In the genomic region with DNA sequence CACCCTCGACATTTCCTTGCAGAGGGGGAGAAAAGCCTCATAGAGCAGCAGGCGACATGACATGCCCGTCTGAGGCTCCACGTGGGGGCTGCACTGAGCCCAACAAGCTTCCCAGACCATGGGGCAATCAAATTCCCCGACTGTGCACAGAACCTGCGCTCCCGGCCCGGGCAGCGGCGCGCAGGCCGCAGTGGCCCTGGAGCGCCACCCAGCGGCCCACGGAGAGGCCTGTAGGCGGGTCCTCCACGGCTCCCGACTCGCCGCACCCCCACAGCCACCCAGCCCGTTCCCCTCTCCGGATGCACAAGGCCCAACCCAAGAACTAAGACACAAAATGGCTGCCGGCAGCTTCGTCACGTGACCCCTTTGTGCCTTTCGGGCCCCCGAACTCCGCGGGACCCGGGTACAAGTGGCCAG, we compare ENCODE assay signal across 8 cellular contexts. TPM values are rescaled to one million over a fixed set of nuclear protein-coding genes. Genes with fewer than 3 reads are reported as not detected.
A peak's percentile ranks its signal among the peaks of the same experiment; 100 is the strongest.
DNase-seq lines count a peak whose midpoint lies in the region; ATAC-seq and TF ChIP-seq lines count a peak whose summit lies in the region.

No MANE protein-coding gene starts in this region.

- TF ChIP-seq POLR2A in HCT116 (IDR thresholded peaks at IDR 0.05; ENCODE audit: borderline replicate concordance, extremely low read depth, insufficient read depth, insufficient read length) (no peak), suprapubic skin (IDR thresholded peaks at IDR 0.05) (no peak)

- no TSS peak for BruUV-seq in HCT116 (replicated peaks; lab: Mats Ljungman, UMichigan)

- intact Hi-C loops in HCT116 (cut with micrococcal nuclease) = loop anchor here (1.0 to 5.0 kb wide), 2 partner anchors 90 to 661 kb away; no protein-coding TSS in a partner anchor

- TF ChIP-seq RAD21 in HCT116 (IDR thresholded peaks at IDR 0.05; ENCODE audit: low read depth) = peak; percentile 86

- ATAC-seq in HCT116 = peak; percentile 92

- RAD21 ChIA-PET in HCT116 (lab: Charles Lee; ENCODE audit: low non-redundant PET in 1 of 2, low total read pairs in 2 of 2, uncharacterized antibody in 2 of 2, unreplicated experiment in 2 of 2) = interaction anchor here (1.0 to 1.2 kb wide), 2 partner anchors 90 to 136 kb away, joined by 3 to 4 read pairs; no protein-coding TSS in a partner anchor

- H3K36me3 ChIP-seq in HCT116 (ENCODE audit: control insufficient read depth in 1 of 2, insufficient read depth in 2 of 2, low read length in 2 of 2) (no peaks in the 10 kb centered on the region), MM.1S (replicated peaks; ENCODE audit: insufficient read depth, low read length) (peaks cover 5% of the 10 kb centered on the region; the same call in 1 of the 2 replicates), suprapubic skin (no peaks in the 10 kb centered on the region)

- TF ChIP-seq EP300 in suprapubic skin (IDR thresholded peaks at IDR 0.05) = no peak

- CTCF ChIA-PET in HCT116 (lab: Charles Lee) = interaction anchor here (0.8 to 1.7 kb wide), 7 partner anchors 9 to 135 kb away, joined by 3 to 8 read pairs (median 4); no protein-coding TSS in a partner anchor

- no peaks in the 10 kb centered on the region for H3K9me3 ChIP-seq in HCT116 (ENCODE audit: control insufficient read depth in 1 of 2, insufficient read depth in 1 of 2, low read depth in 1 of 2, low read length in 2 of 2)
- no peaks in the 10 kb centered on the region for H3K9me3 ChIP-seq in MM.1S (replicated peaks; ENCODE audit: insufficient read depth, low read length)
- H3K9me3 ChIP-seq in suprapubic skin = no peaks in the 10 kb centered on the region

- H3K4me3 ChIP-seq in HCT116 (replicated peaks in 1 of 2; ENCODE audit: low read depth in 1 of 2, low read length in 2 of 2) = peak overlapping the region; percentile 90 to 93
- peak overlapping the region; percentile 99 for H3K4me3 ChIP-seq in MM.1S (ENCODE audit: low read length)
- H3K4me3 ChIP-seq in suprapubic skin = peak overlapping the region; percentile 89

- H2AFZ ChIP-seq in HCT116 (ENCODE audit: low read depth, low read length, poor library complexity, severe bottlenecking) (peak overlapping the region; percentile 58), MM.1S (ENCODE audit: low read length) (peak overlapping the region; percentile 93)

- no peaks in the 10 kb centered on the region for H3K27me3 ChIP-seq in HCT116 (ENCODE audit: insufficient read depth, low read length)
- no peaks in the 10 kb centered on the region for H3K27me3 ChIP-seq in MM.1S (replicated peaks; ENCODE audit: insufficient read depth, low read length)
- no peaks in the 10 kb centered on the region for H3K27me3 ChIP-seq in suprapubic skin

- 1% methylated on average over 16 of the region's 30 CpGs for WGBS in suprapubic skin

- POLR2A ChIA-PET in HCT116 (lab: Charles Lee) = interaction anchor here (0.9 to 1.4 kb wide), 5 partner anchors 10 to 156 kb away, joined by 3 to 7 read pairs (median 3); no protein-coding TSS in a partner anchor

- H3K9me2 ChIP-seq in HCT116 (ENCODE audit: insufficient read depth) (no peaks in the 10 kb centered on the region), MM.1S (replicated peaks; ENCODE audit: insufficient read depth, low read length) (no peaks in the 10 kb centered on the region)

- H3K4me1 ChIP-seq in HCT116 (ENCODE audit: control insufficient read depth in 1 of 2, insufficient read depth in 2 of 2, low read length in 2 of 2) (peaks cover 4 to 13% of the 10 kb centered on the region in 2 experiments; a peak in 3 of 4 replicates), MM.1S (ENCODE audit: low read length) (peaks cover 7% of the 10 kb centered on the region), suprapubic skin (peaks cover 70% of the 10 kb centered on the region)

- H3K9ac ChIP-seq in HCT116 (ENCODE audit: low read length) = peak overlapping the region; percentile 99
- peak overlapping the region; percentile 100 for H3K9ac ChIP-seq in MM.1S (ENCODE audit: low read length)

- no peaks in the 10 kb centered on the region for H4K20me1 ChIP-seq in HCT116 (ENCODE audit: insufficient read depth)
- H4K20me1 ChIP-seq in MM.1S (ENCODE audit: insufficient read depth, low read length) = peaks cover 19% of the 10 kb centered on the region

- H3K4me2 ChIP-seq in HCT116 (ENCODE audit: low read length) (peak overlapping the region; percentile 79), MM.1S (ENCODE audit: low read depth, low read length) (peak overlapping the region; percentile 81)

- DNase-seq in GM04503 (ENCODE audit: low read depth) = peak; percentile 72
- peak; percentile 90 for DNase-seq in HCT116 (ENCODE audit: low read depth, low spot score)
- DNase-seq in MM.1S = peak; percentile 94
- DNase-seq in SIG-M5 (lab: John Stamatoyannopoulos, UW) = peak; percentile 15
- peak; percentile 96 for DNase-seq in activated naive CD4-positive, alpha-beta T cell treated with anti-CD3 and anti-CD28 coated beads, Interleukin-2, amount 50 U/mL, for 16 hours
- DNase-seq in globus pallidus (ENCODE audit: low spot score) = peak; percentile 97
- DNase-seq in nucleus accumbens (lab: John Stamatoyannopoulos, UW) = peak in 54 of 56 donors; percentile 69 to 96 (median 92)
- peak; percentile 97 to 98 for DNase-seq in suprapubic skin (ENCODE audit: low spot score in 2 of 2)

- TF ChIP-seq CTCF in HCT116 (IDR thresholded peaks at IDR 0.05 in 2 of 3, conservative IDR thresholded peaks at IDR 0.05 in 1 of 3; ENCODE audit: borderline replicate concordance in 1 of 3, insufficient read depth in 1 of 3, low read depth in 2 of 3, low read length in 2 of 3) (peak; percentile 92 to 98 (median 92)), MM.1S (IDR thresholded peaks at IDR 0.05; ENCODE audit: low read length) (peak; percentile 93), suprapubic skin (IDR thresholded peaks at IDR 0.05) (peak; percentile 93 to 100)

- H3K27ac ChIP-seq in HCT116 (ENCODE audit: low read depth, low read length) (peak overlapping the region; percentile 100), MM.1S (ENCODE audit: low read length) (peak overlapping the region; percentile 100), suprapubic skin (peak overlapping the region; percentile 100)

- peaks cover 49% of the 10 kb centered on the region for H3K79me2 ChIP-seq in HCT116 (ENCODE audit: insufficient read depth, low read length)
- peaks cover 78% of the 10 kb centered on the region for H3K79me2 ChIP-seq in MM.1S (ENCODE audit: low read length)

- H3F3A ChIP-seq in MM.1S (ENCODE audit: insufficient read depth, low read length) = peaks cover 7% of the 10 kb centered on the region; the same call in 1 of the 2 replicates

TF ChIP-seq in HCT116, 20 proteins besides CTCF, POLR2A, EP300 and RAD21 (continues in another document):
- TF ChIP-seq EZH2phosphoT487 (IDR thresholded peaks at IDR 0.05; ENCODE audit: borderline replicate concordance) (no peak), ELF1 (IDR thresholded peaks at IDR 0.05; ENCODE audit: borderline replicate concordance, low read depth) (no peak), FOSL1 (IDR thresholded peaks at IDR 0.05; ENCODE audit: low read depth) (no peak), YY1 (IDR thresholded peaks at IDR 0.05; ENCODE audit: extremely low read depth, insufficient replicate concordance, low read depth, low read length) (peak; percentile 97), POLR2AphosphoS5 (IDR thresholded peaks at IDR 0.05; ENCODE audit: low read depth, low read length) (peak; percentile 61), ZFX (IDR thresholded peaks at IDR 0.05) (peak; percentile 68), ATF3 (IDR thresholded peaks at IDR 0.05) (no peak), ZNF274 (IDR thresholded peaks at IDR 0.05; ENCODE audit: low read depth, low read length) (no peak), SP1 (IDR thresholded peaks at IDR 0.05; ENCODE audit: low read depth) (no peak), CEBPB (IDR thresholded peaks at IDR 0.05; ENCODE audit: low read depth) (no peak), SRF (IDR thresholded peaks at IDR 0.05; ENCODE audit: low read depth) (no peak)
- TF ChIP-seq, protein P1, sequence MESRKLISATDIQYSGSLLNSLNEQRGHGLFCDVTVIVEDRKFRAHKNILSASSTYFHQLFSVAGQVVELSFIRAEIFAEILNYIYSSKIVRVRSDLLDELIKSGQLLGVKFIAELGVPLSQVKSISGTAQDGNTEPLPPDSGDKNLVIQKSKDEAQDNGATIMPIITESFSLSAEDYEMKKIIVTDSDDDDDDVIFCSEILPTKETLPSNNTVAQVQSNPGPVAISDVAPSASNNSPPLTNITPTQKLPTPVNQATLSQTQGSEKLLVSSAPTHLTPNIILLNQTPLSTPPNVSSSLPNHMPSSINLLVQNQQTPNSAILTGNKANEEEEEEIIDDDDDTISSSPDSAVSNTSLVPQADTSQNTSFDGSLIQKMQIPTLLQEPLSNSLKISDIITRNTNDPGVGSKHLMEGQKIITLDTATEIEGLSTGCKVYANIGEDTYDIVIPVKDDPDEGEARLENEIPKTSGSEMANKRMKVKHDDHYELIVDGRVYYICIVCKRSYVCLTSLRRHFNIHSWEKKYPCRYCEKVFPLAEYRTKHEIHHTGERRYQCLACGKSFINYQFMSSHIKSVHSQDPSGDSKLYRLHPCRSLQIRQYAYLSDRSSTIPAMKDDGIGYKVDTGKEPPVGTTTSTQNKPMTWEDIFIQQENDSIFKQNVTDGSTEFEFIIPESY (IDR thresholded peaks at IDR 0.05; ENCODE audit: extremely low read depth, insufficient replicate concordance, low read length) = no peak

RNA-seq across cellular contexts. Expression of gene EPC1, which starts 0.8 kb away (rescaled TPM):
- total RNA-seq in HCT116 (2021; ENCODE audit: unreplicated experiment) = 20.1 TPM
- polyA plus RNA-seq in HCT116 (2012) = 16.0 and 18.5 TPM in 2 replicates
- 10 to 100 TPM; 29.6 to 55.4 (median 47.1) TPM for total RNA-seq in suprapubic skin

Comparison
In these comparisons a context has a peak if more than half of its experiments do, and no peak if none do; other contexts are left out.
1. Peak in every context shown above with its lines: DNase-seq, ATAC-seq, H3K4me3 ChIP-seq and H3K27ac ChIP-seq.
2. DNase-seq: peak in every context shown above with its lines; median percentile 98 in suprapubic skin; 97 in globus pallidus; 96 in activated naive CD4-positive, alpha-beta T cell treated with anti-CD3 and anti-CD28 coated beads, Interleukin-2, amount 50 U/mL, for 16 hours; 94 in MM.1S; 92 in nucleus accumbens; 90 in HCT116; 72 in GM04503; 15 in SIG-M5.